Comparison of ENCODE assay signal across 1 cellular context in genomic region chr19:4636151-4636717, GRCh38.
TF ChIP-seq lines count a peak whose summit lies in the region.

No MANE protein-coding gene starts in this region.

TF ChIP-seq in HepG2, 621 proteins besides CTCF, POLR2A, EP300 and RAD21 (continued from another document and continues in another):
- no peak for TF ChIP-seq CENPBD1 (CRISPR knock-in tag; IDR thresholded peaks at IDR 0.05; ENCODE audit: borderline replicate concordance, low read depth)
- no peak for TF ChIP-seq UBTF (CRISPR knock-in tag; IDR thresholded peaks at IDR 0.05)
- 0 out of 2 replicates have a peak, but pooled peaks have one; percentile 24 for TF ChIP-seq DZIP1 (CRISPR knock-in tag; IDR thresholded peaks at IDR 0.05)
- peak; percentile 33; the same call in 1 of the 2 replicates for TF ChIP-seq ZNF263 (CRISPR knock-in tag; IDR thresholded peaks at IDR 0.05)
- 0 out of 2 replicates have a peak, but pooled peaks have one; percentile 23 for TF ChIP-seq HDAC2 (CRISPR knock-in tag; IDR thresholded peaks at IDR 0.05)
- TF ChIP-seq RFXAP (CRISPR knock-in tag; IDR thresholded peaks at IDR 0.05; ENCODE audit: borderline replicate concordance) = peak; percentile 57; the same call in 1 of the 2 replicates
- TF ChIP-seq ATF4 (CRISPR knock-in tag; IDR thresholded peaks at IDR 0.05) = no peak
- no peak for TF ChIP-seq TERF1 (CRISPR knock-in tag; IDR thresholded peaks at IDR 0.05)
- TF ChIP-seq ZBED4 (CRISPR knock-in tag; IDR thresholded peaks at IDR 0.05; ENCODE audit: borderline replicate concordance) = peak; percentile 56; the same call in 1 of the 2 replicates
- no peak for TF ChIP-seq ZBTB26 (CRISPR knock-in tag; IDR thresholded peaks at IDR 0.05; ENCODE audit: borderline replicate concordance)
- TF ChIP-seq KDM5A (IDR thresholded peaks at IDR 0.05; ENCODE audit: borderline replicate concordance, low read length) = no peak
- TF ChIP-seq MZF1 (CRISPR knock-in tag; IDR thresholded peaks at IDR 0.05; ENCODE audit: borderline replicate concordance) = no peak
- peak; percentile 70; the same call in 1 of the 2 replicates for TF ChIP-seq ZNF766 (CRISPR knock-in tag; IDR thresholded peaks at IDR 0.05; ENCODE audit: borderline replicate concordance)
- peak; percentile 57; the same call in 1 of the 2 replicates for TF ChIP-seq ZNF501 (CRISPR knock-in tag; IDR thresholded peaks at IDR 0.05)
- TF ChIP-seq RBM22 (optimal IDR thresholded peaks at IDR 0.05; ENCODE audit: low read length) = no peak
- TF ChIP-seq DDIT3 (CRISPR knock-in tag; IDR thresholded peaks at IDR 0.05) = no peak
- peak; percentile 76 for TF ChIP-seq ZNF687 (CRISPR knock-in tag; IDR thresholded peaks at IDR 0.05)
- no peak for TF ChIP-seq ZNF674 (CRISPR knock-in tag; IDR thresholded peaks at IDR 0.05; ENCODE audit: low read depth)
- no peak for TF ChIP-seq CREB1 (IDR thresholded peaks at IDR 0.05)
- TF ChIP-seq CREB1 (CRISPR knock-in tag; IDR thresholded peaks at IDR 0.05) = no peak
- TF ChIP-seq JUN (CRISPR knock-in tag; IDR thresholded peaks at IDR 0.05) = no peak
- TF ChIP-seq MNT (IDR thresholded peaks at IDR 0.05) = no peak
- TF ChIP-seq MYNN (CRISPR knock-in tag; IDR thresholded peaks at IDR 0.05; ENCODE audit: low read depth) = no peak
- no peak for TF ChIP-seq ZNF792 (CRISPR knock-in tag; IDR thresholded peaks at IDR 0.05)
- no peak for TF ChIP-seq YEATS4 (CRISPR knock-in tag; IDR thresholded peaks at IDR 0.05; ENCODE audit: borderline replicate concordance)
- TF ChIP-seq NCOR1 (IDR thresholded peaks at IDR 0.05; ENCODE audit: borderline replicate concordance, low read length) = no peak
- no peak for TF ChIP-seq ZNF678 (CRISPR knock-in tag; IDR thresholded peaks at IDR 0.05)
- TF ChIP-seq PBX2 (CRISPR knock-in tag; IDR thresholded peaks at IDR 0.05) = no peak
- TF ChIP-seq PPARG (CRISPR knock-in tag; conservative IDR thresholded peaks at IDR 0.05) = no peak
- no peak for TF ChIP-seq SMAD9 (CRISPR knock-in tag; IDR thresholded peaks at IDR 0.05)
- peak; percentile 50 for TF ChIP-seq HNRNPLL (IDR thresholded peaks at IDR 0.05; ENCODE audit: low read depth, low read length, poor library complexity, severe bottlenecking)
- TF ChIP-seq NKX3-1 (CRISPR knock-in tag; IDR thresholded peaks at IDR 0.05) = 0 out of 2 replicates have a peak, but pooled peaks have one; percentile 45
- TF ChIP-seq ZNF235 (CRISPR knock-in tag; IDR thresholded peaks at IDR 0.05; ENCODE audit: borderline replicate concordance) = 0 out of 2 replicates have a peak, but pooled peaks have one; percentile 30
- TF ChIP-seq CERS6 (CRISPR knock-in tag; IDR thresholded peaks at IDR 0.05) = no peak
- TF ChIP-seq ZNF720 (CRISPR knock-in tag; IDR thresholded peaks at IDR 0.05) = no peak
- TF ChIP-seq ZKSCAN8 (CRISPR knock-in tag; IDR thresholded peaks at IDR 0.05; ENCODE audit: borderline replicate concordance) = no peak
